16 cellular contexts compared by ENCODE assay signal in the genomic region with DNA sequence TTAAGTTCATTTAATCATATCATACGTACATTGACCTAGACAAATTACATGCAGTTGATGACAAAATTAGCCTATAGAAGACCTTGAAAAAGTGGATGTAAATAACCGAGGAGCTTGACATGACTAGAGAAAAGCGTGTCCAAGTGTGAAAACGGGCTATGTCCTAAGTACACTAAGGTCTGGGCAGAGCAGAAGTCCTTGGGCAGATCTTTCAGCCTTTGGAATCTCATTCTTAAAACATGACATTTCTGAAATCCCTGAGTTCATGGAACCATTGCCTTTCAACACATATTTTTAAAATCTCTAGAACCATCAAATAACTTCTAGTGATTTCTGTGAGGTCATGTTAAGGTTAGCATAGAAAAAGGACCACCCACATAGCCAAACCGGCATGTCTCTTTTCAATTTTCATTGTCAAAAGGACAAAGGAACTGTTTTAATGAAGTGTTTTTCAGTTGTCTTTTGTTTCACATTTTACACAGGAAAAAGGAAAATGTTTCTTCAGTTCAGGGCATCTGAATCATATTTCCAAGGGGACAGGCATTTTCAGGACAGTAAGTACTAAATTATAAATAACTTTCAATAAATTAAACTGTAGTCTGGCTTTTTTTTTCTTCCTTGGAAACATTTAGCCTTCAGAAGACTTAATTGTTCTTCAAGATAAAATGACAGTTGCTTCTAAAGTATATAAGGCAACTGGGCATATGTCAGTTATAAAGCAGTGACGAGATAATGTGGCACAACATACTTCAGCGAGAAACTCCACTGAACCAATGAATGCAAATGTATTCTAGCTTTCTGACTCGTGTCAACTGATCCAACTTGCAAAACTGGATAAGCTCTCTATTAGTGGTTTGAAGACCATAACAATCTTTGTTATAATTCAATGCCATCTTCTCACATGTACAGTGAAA.
DNase-seq lines count a peak whose midpoint lies in the region; ATAC-seq, FAIRE-seq and TF ChIP-seq lines count a peak whose summit lies in the region.
"Had no signal": no experiment of that assay in that cellular context is flagged by ENCODE, and none has a peak within 500 bp of the region (broad histone marks: within the 10 kb centered on the region; RNA-seq: fewer than 3 reads in every experiment).

No MANE protein-coding gene starts in this region.

- H2AFZ ChIP-seq in keratinocyte (ENCODE audit: control insufficient read depth, low read length): no peak overlapping the region

- H3K36me3 ChIP-seq in keratinocyte (ENCODE audit: control insufficient read depth in 2 of 2, extremely low read depth in 1 of 2, insufficient read depth in 2 of 2, low read length in 2 of 2): no peaks in the 10 kb centered on the region
- H3K36me3 ChIP-seq in suprapubic skin: no peaks in the 10 kb centered on the region
- H3K36me3 ChIP-seq: tibial nerve had no signal

- no peaks in the 10 kb centered on the region for H3K9me1 ChIP-seq in keratinocyte (ENCODE audit: control insufficient read depth, extremely low read depth, insufficient read depth, low read length)

- no peak overlapping the region for H3K27ac Mint-ChIP-seq in activated CD8-positive, alpha-beta T cell treated with anti-CD3 and anti-CD28 coated beads for 36 hours
- H3K27ac Mint-ChIP-seq: CD8-positive, alpha-beta memory T cell had no signal

- no peak for TF ChIP-seq POLR2A in suprapubic skin (IDR thresholded peaks at IDR 0.05)

- no peak overlapping the region for H3K4me3 ChIP-seq in keratinocyte (ENCODE audit: control insufficient read depth in 2 of 3, extremely low read depth in 1 of 3, insufficient read depth in 2 of 3, low read depth in 1 of 3, low read length in 3 of 3)
- H3K4me3 ChIP-seq in suprapubic skin: no peak overlapping the region
- H3K4me3 ChIP-seq: tibial nerve had no signal

- H3K9me3 Mint-ChIP-seq in activated CD8-positive, alpha-beta T cell treated with anti-CD3 and anti-CD28 coated beads for 36 hours: peaks cover 1% of the 10 kb centered on the region

- H3K27me3 Mint-ChIP-seq in activated CD8-positive, alpha-beta T cell treated with anti-CD3 and anti-CD28 coated beads for 36 hours: no peaks in the 10 kb centered on the region

- CTCF ChIA-PET in activated CD8-positive, alpha-beta T cell treated with anti-CD3 and anti-CD28 coated beads for 36 hours (lab: Charles Lee): no interaction called here

- dilution Hi-C loops in keratinocyte (cut with MboI; ENCODE audit: extremely low pct_ligation_motif_present, low sequenced_read_pairs): no loop called here

- peaks cover 25% of the 10 kb centered on the region for H3K4me1 ChIP-seq in keratinocyte (ENCODE audit: control insufficient read depth, extremely low read depth, insufficient read depth, low read length)
- H3K4me1 ChIP-seq in suprapubic skin: peaks cover 38% of the 10 kb centered on the region

- no peak overlapping the region for H3K4me3 Mint-ChIP-seq in activated CD8-positive, alpha-beta T cell treated with anti-CD3 and anti-CD28 coated beads for 36 hours
- H3K4me3 Mint-ChIP-seq: CD8-positive, alpha-beta memory T cell had no signal

- H3K9me3 ChIP-seq in keratinocyte (ENCODE audit: control insufficient read depth, low read depth, low read length): no peaks in the 10 kb centered on the region
- H3K9me3 ChIP-seq in suprapubic skin: no peaks in the 10 kb centered on the region
- H3K9me3 ChIP-seq: tibial nerve had no signal

- WGBS in suprapubic skin: 60% methylated on average over 8 of the region's 8 CpGs

- H3K27me3 ChIP-seq in keratinocyte (ENCODE audit: control insufficient read depth, extremely low read depth, insufficient read depth, low read length) (no peaks in the 10 kb centered on the region), suprapubic skin (no peaks in the 10 kb centered on the region)
- H3K27me3 ChIP-seq: tibial nerve had no signal

- no peak for TF ChIP-seq EP300 in suprapubic skin (IDR thresholded peaks at IDR 0.05)

- H4K20me1 ChIP-seq in keratinocyte (ENCODE audit: control insufficient read depth, extremely low read depth, insufficient read depth, low read length): no peaks in the 10 kb centered on the region

- intact Hi-C loops in activated CD8-positive, alpha-beta T cell treated with anti-CD3 and anti-CD28 coated beads for 36 hours (cut with micrococcal nuclease): no loop called here

- H3K36me3 Mint-ChIP-seq in activated CD8-positive, alpha-beta T cell treated with anti-CD3 and anti-CD28 coated beads for 36 hours (ENCODE audit: low read depth): no peaks in the 10 kb centered on the region
- H3K36me3 Mint-ChIP-seq: CD8-positive, alpha-beta memory T cell had no signal

- FAIRE-seq in keratinocyte (lab: Jason Lieb, UNC): peak; percentile 29

- no peaks in the 10 kb centered on the region for H3K79me2 ChIP-seq in keratinocyte (ENCODE audit: control insufficient read depth, insufficient read depth, low read length)

- no peak overlapping the region for H3K4me2 ChIP-seq in keratinocyte (ENCODE audit: control insufficient read depth, extremely low read depth, insufficient read depth, low read depth, low read length)

- no peaks in the 10 kb centered on the region for H3K4me1 Mint-ChIP-seq in activated CD8-positive, alpha-beta T cell treated with anti-CD3 and anti-CD28 coated beads for 36 hours (ENCODE audit: low read depth)
- H3K4me1 Mint-ChIP-seq: CD8-positive, alpha-beta memory T cell had no signal

- POLR2A ChIA-PET in activated CD8-positive, alpha-beta T cell treated with anti-CD3 and anti-CD28 coated beads for 36 hours (lab: Charles Lee): no interaction called here

- H3K27ac ChIP-seq in keratinocyte (ENCODE audit: control insufficient read depth, insufficient read depth, low read length): no peak overlapping the region
- H3K27ac ChIP-seq in suprapubic skin: peak overlapping the region; percentile 55

- DNase-seq in NCI-H526 treated with DMSO at 0.1 percent for 48 hours (lab: John Stamatoyannopoulos, UW) (peak; percentile 61), dermis microvascular lymphatic vessel endothelial cell (ENCODE audit: low read depth in 2 of 2) (peak; percentile 43 to 77), keratinocyte (ENCODE audit: low read depth, low spot score) (no peak), suprapubic skin (ENCODE audit: low spot score in 2 of 2) (no peak)
- DNase-seq in activated CD8-positive, alpha-beta T cell treated with anti-CD3 and anti-CD28 coated beads for 36 hours: no peak
- DNase-seq: activated CD4-positive, alpha-beta T cell treated with anti-CD3 and anti-CD28 coated beads for 48 hours; activated CD8-positive, alpha-beta memory T cell treated with anti-CD3 and anti-CD28 coated beads, Interleukin-2, amount 50 U/mL, for 4 hours; activated gamma-delta T cell; CD8-positive, alpha-beta memory T cell; central memory CD4-positive, alpha-beta T cell; NCI-H1092; NCI-H2029; stimulated activated CD4-positive, alpha-beta T cell treated with anti-CD3 and anti-CD28 coated beads, Interleukin-15, amount 100 ng/mL, for 24 hours had no signal

- TF ChIP-seq CTCF in keratinocyte (optimal IDR thresholded peaks at IDR 0.05 in 1 of 3, IDR thresholded peaks at IDR 0.05 in 1 of 3, conservative IDR thresholded peaks at IDR 0.05 in 1 of 3; ENCODE audit: extremely low read depth in 1 of 3, insufficient read depth in 2 of 3, low read length in 3 of 3) (no peak), suprapubic skin (IDR thresholded peaks at IDR 0.05) (no peak)
- TF ChIP-seq CTCF in activated CD8-positive, alpha-beta T cell treated with anti-CD3 and anti-CD28 coated beads for 36 hours (IDR thresholded peaks at IDR 0.05): no peak

- H3K9ac ChIP-seq in keratinocyte (ENCODE audit: control insufficient read depth, extremely low read depth, insufficient read depth, low read length): no peak overlapping the region

- ATAC-seq in GM18861 (IDR thresholded peaks at IDR 0.05; ENCODE audit: unreplicated experiment): no peak
- no peak for ATAC-seq in activated CD8-positive, alpha-beta T cell treated with anti-CD3 and anti-CD28 coated beads for 36 hours
- ATAC-seq in GM21367 (IDR thresholded peaks at IDR 0.05; ENCODE audit: unreplicated experiment): no peak

Comparison
In these comparisons a context has a peak if more than half of its experiments do, and no peak if none do; other contexts are left out.
1. DNase-seq: peak in NCI-H526 treated with DMSO at 0.1 percent for 48 hours (single experiment) and dermis microvascular lymphatic vessel endothelial cell (2 of 2); none in keratinocyte (single experiment), suprapubic skin (0 of 2) and activated CD8-positive, alpha-beta T cell treated with anti-CD3 and anti-CD28 coated beads for 36 hours (single experiment).